In genomic region chr17:27805520-27806146, GRCh38 we compare ENCODE assay signal across 8 cellular contexts. TPM values are rescaled to one million over a fixed set of nuclear protein-coding genes. Genes with fewer than 3 reads are reported as not detected.
DNase-seq lines count a peak whose midpoint lies in the region; ATAC-seq and TF ChIP-seq lines count a peak whose summit lies in the region.

No MANE protein-coding gene starts in this region.

- in situ Hi-C loops in astrocyte of the spinal cord (cut with HindIII; ENCODE audit: low sequenced_read_pairs), result no loop called here
- in situ Hi-C loops in gastrocnemius medialis (cut with MboI; ENCODE audit: low sequenced_read_pairs in 4 of 4), result loop anchor here in 3 of 4 donors (10.0 kb wide), 1 partner anchor 89 kb away; the partner anchor contains the start of gene LYRM9 (in 3 of the 3)

- H3K4me1 ChIP-seq in gastrocnemius medialis, result peaks cover 2 to 5% of the 10 kb centered on the region in 2 donors

- no peaks in the 10 kb centered on the region for H3K27me3 ChIP-seq in gastrocnemius medialis

- H3K27ac ChIP-seq in gastrocnemius medialis, result no peak overlapping the region

- no peaks in the 10 kb centered on the region for H3K36me3 ChIP-seq in gastrocnemius medialis

- intact Hi-C loops in gastrocnemius medialis (cut with DNase I; ENCODE audit: low total_unique reads), result loop anchor here (1.0 to 5.0 kb wide), 2 partner anchors 88 to 447 kb away; partner anchors contain the start of gene LYRM9

- TF ChIP-seq POLR2A in gastrocnemius medialis (IDR thresholded peaks at IDR 0.05), result no peak

- peak; percentile 82 for TF ChIP-seq CTCF in astrocyte of the spinal cord (IDR thresholded peaks at IDR 0.05; ENCODE audit: low read depth, low read length)
- peak; percentile 60 to 76 (median 73) for TF ChIP-seq CTCF in gastrocnemius medialis (IDR thresholded peaks at IDR 0.05 in 4 of 5, conservative IDR thresholded peaks at IDR 0.05 in 1 of 5)

- ATAC-seq in HG02623 (IDR thresholded peaks at IDR 0.05; ENCODE audit: unreplicated experiment) (peak; percentile 34), gastrocnemius medialis (peak; percentile 92 to 95), GM21360 (IDR thresholded peaks at IDR 0.05; ENCODE audit: unreplicated experiment) (no peak)

- peak overlapping the region; percentile 4 for H3K4me3 ChIP-seq in astrocyte of the spinal cord (ENCODE audit: low read depth, low read length)
- H3K4me3 ChIP-seq in gastrocnemius medialis, result peak overlapping the region; percentile 28 to 52 (median 39)

- DNase-seq in GDM1 (lab: John Stamatoyannopoulos, UW) (peak; percentile 77), NCI-H1694 treated with DMSO at 0.1 percent for 48 hours (lab: John Stamatoyannopoulos, UW) (peak; percentile 81), T-helper 9 cell (peak; percentile 65), astrocyte of the spinal cord (ENCODE audit: low read depth, low spot score) (peak; percentile 85), iPS DF 19.7 (ENCODE audit: low read depth, low spot score) (peak; percentile 70), gastrocnemius medialis (peak; percentile 49 to 68)

- H3K9me3 ChIP-seq in gastrocnemius medialis, result no peaks in the 10 kb centered on the region

RNA-seq across cellular contexts. Expression of gene NOS2, which starts 5.3 kb away (rescaled TPM):
- total RNA-seq in gastrocnemius medialis, result under 1 TPM in 3 of 4 donors, not detected in 1; 0.07 to 0.68 (median 0.31) TPM
